Comparison of ENCODE assay signal across 15 cellular contexts in genomic region chr7:104950754-104951153, GRCh38.
DNase-seq lines count a peak whose midpoint lies in the region; ATAC-seq and TF ChIP-seq lines count a peak whose summit lies in the region.
"Had no signal": no experiment of that assay in that cellular context is flagged by ENCODE, and none has a peak within 500 bp of the region (broad histone marks: within the 10 kb centered on the region; RNA-seq: fewer than 3 reads in every experiment).

No MANE protein-coding gene starts in this region.

- CTCF ChIA-PET in activated B cell treated with CpG ODN at 0.5 μM for 24 hours (lab: Charles Lee): interaction anchor here (1.8 kb wide), 1 partner anchor 31 kb away, joined by 8 read pairs; no protein-coding TSS in a partner anchor

- H3K79me2 ChIP-seq in ACC112 (ENCODE audit: control insufficient read depth, insufficient read depth, low read length, unreplicated experiment): no peaks in the 10 kb centered on the region

- H3K4me3 ChIP-seq in ACC112 (ENCODE audit: low read depth, low read length) (0 out of 2 replicates have a peak overlapping the region, but pooled peaks have one; percentile 8), fibroblast of villous mesenchyme (ENCODE audit: low read depth, low read length) (no peak overlapping the region), rectal smooth muscle tissue (ENCODE audit: low read length) (no peak overlapping the region)

- no peak for ATAC-seq in activated B cell treated with CpG ODN at 0.5 μM for 24 hours (ENCODE audit: low read depth)
- ATAC-seq in GM21367 (IDR thresholded peaks at IDR 0.05; ENCODE audit: unreplicated experiment): no peak
- no peak for ATAC-seq in GM21360 (IDR thresholded peaks at IDR 0.05; ENCODE audit: unreplicated experiment)
- no peak for ATAC-seq in activated T-helper 17 cell treated with anti-CD3 and anti-CD28 coated beads, Interleukin-2, amount 50 U/mL, for 72 hours (replicated peaks)
- no peak for ATAC-seq in GM21390 (IDR thresholded peaks at IDR 0.05; ENCODE audit: unreplicated experiment)
- ATAC-seq: activated CD8-positive, alpha-beta T cell treated with anti-CD3 and anti-CD28 coated beads, Interleukin-2, amount 10 ng/mL, durations not matched to agents 7 days and 5 days had no signal

- H3K27me3 ChIP-seq in ACC112 (ENCODE audit: insufficient read depth, low read length): no peaks in the 10 kb centered on the region
- no peaks in the 10 kb centered on the region for H3K27me3 ChIP-seq in rectal smooth muscle tissue (ENCODE audit: control insufficient read depth, insufficient read depth, low read length)

- H3K4me3 Mint-ChIP-seq in activated B cell treated with CpG ODN at 0.5 μM for 24 hours: peak overlapping the region; percentile 30
- H3K4me3 Mint-ChIP-seq in activated T-helper 17 cell treated with anti-CD3 and anti-CD28 coated beads, Interleukin-2, amount 50 U/mL, for 72 hours: no peak overlapping the region
- H3K4me3 Mint-ChIP-seq: activated CD8-positive, alpha-beta T cell treated with anti-CD3 and anti-CD28 coated beads, Interleukin-2, amount 10 ng/mL, durations not matched to agents 7 days and 5 days; activated naive CD4-positive, alpha-beta T cell treated with anti-CD3 and anti-CD28 coated beads for 36 hours; endodermal cell; naive thymus-derived CD4-positive, alpha-beta T cell had no signal

- no peaks in the 10 kb centered on the region for H3K27me3 Mint-ChIP-seq in activated B cell treated with CpG ODN at 0.5 μM for 24 hours
- H3K27me3 Mint-ChIP-seq in activated T-helper 17 cell treated with anti-CD3 and anti-CD28 coated beads, Interleukin-2, amount 50 U/mL, for 72 hours: no peaks in the 10 kb centered on the region
- H3K27me3 Mint-ChIP-seq: naive thymus-derived CD4-positive, alpha-beta T cell had no signal

- peak overlapping the region; percentile 83 for H3K27ac ChIP-seq in ACC112 (ENCODE audit: low read depth, low read length)
- H3K27ac ChIP-seq in rectal smooth muscle tissue (ENCODE audit: low read depth, low read length): peak overlapping the region; percentile 6

- H3K4me1 Mint-ChIP-seq in activated B cell treated with CpG ODN at 0.5 μM for 24 hours: peaks cover 64% of the 10 kb centered on the region
- peaks cover 11% of the 10 kb centered on the region for H3K4me1 Mint-ChIP-seq in activated T-helper 17 cell treated with anti-CD3 and anti-CD28 coated beads, Interleukin-2, amount 50 U/mL, for 72 hours
- H3K4me1 Mint-ChIP-seq: endodermal cell had no signal

- no peak overlapping the region for H3K27ac Mint-ChIP-seq in activated B cell treated with CpG ODN at 0.5 μM for 24 hours
- no peak overlapping the region for H3K27ac Mint-ChIP-seq in activated T-helper 17 cell treated with anti-CD3 and anti-CD28 coated beads, Interleukin-2, amount 50 U/mL, for 72 hours
- H3K27ac Mint-ChIP-seq: activated naive CD4-positive, alpha-beta T cell treated with anti-CD3 and anti-CD28 coated beads for 36 hours; endodermal cell had no signal

- no peaks in the 10 kb centered on the region for H3K9me3 Mint-ChIP-seq in activated B cell treated with CpG ODN at 0.5 μM for 24 hours
- no peaks in the 10 kb centered on the region for H3K9me3 Mint-ChIP-seq in activated T-helper 17 cell treated with anti-CD3 and anti-CD28 coated beads, Interleukin-2, amount 50 U/mL, for 72 hours
- H3K9me3 Mint-ChIP-seq: activated naive CD4-positive, alpha-beta T cell treated with anti-CD3 and anti-CD28 coated beads for 36 hours; endodermal cell; naive thymus-derived CD4-positive, alpha-beta T cell had no signal

- H3K36me3 ChIP-seq in ACC112 (ENCODE audit: insufficient read depth, low read length): peaks cover 3% of the 10 kb centered on the region; the same call in 1 of the 2 replicates
- no peaks in the 10 kb centered on the region for H3K36me3 ChIP-seq in rectal smooth muscle tissue (ENCODE audit: control insufficient read depth, insufficient read depth, low read length)

- no peak for DNase-seq in activated B cell treated with CpG ODN at 0.5 μM for 24 hours
- DNase-seq in fibroblast of villous mesenchyme (ENCODE audit: low read depth): peak; percentile 40
- DNase-seq: activated CD8-positive, alpha-beta T cell treated with anti-CD3 and anti-CD28 coated beads, Interleukin-2, amount 10 ng/mL, durations not matched to agents 7 days and 5 days; activated naive CD4-positive, alpha-beta T cell treated with anti-CD3 and anti-CD28 coated beads for 36 hours; caudate nucleus; endodermal cell; naive thymus-derived CD4-positive, alpha-beta T cell; NCI-H1105; stimulated activated CD4-positive, alpha-beta T cell treated with anti-CD3 and anti-CD28 coated beads, Interleukin-4, amount 100 ng/mL, for 4 hours had no signal

- no peak overlapping the region for H3K9ac ChIP-seq in rectal smooth muscle tissue (ENCODE audit: low read length)

- intact Hi-C loops in activated B cell treated with CpG ODN at 0.5 μM for 24 hours (cut with micrococcal nuclease): no loop called here

- peaks cover 34% of the 10 kb centered on the region for H3K36me3 Mint-ChIP-seq in activated B cell treated with CpG ODN at 0.5 μM for 24 hours (ENCODE audit: low read depth)
- peaks cover 62% of the 10 kb centered on the region for H3K36me3 Mint-ChIP-seq in activated T-helper 17 cell treated with anti-CD3 and anti-CD28 coated beads, Interleukin-2, amount 50 U/mL, for 72 hours (ENCODE audit: low read depth)

- H2AFZ ChIP-seq in ACC112 (ENCODE audit: low read length, unreplicated experiment): peak overlapping the region; percentile 26

- TF ChIP-seq CTCF in activated B cell treated with CpG ODN at 0.5 μM for 24 hours (IDR thresholded peaks at IDR 0.05): no peak
- TF ChIP-seq CTCF in fibroblast of villous mesenchyme (IDR thresholded peaks at IDR 0.05; ENCODE audit: insufficient read depth, low read depth, low read length): no peak

- H3K4me1 ChIP-seq in ACC112 (ENCODE audit: control insufficient read depth, insufficient read depth, low read length, unreplicated experiment): peaks cover 31% of the 10 kb centered on the region
- H3K4me1 ChIP-seq in rectal smooth muscle tissue (ENCODE audit: control insufficient read depth, insufficient read depth, low read length): no peaks in the 10 kb centered on the region

- POLR2A ChIA-PET in activated B cell treated with CpG ODN at 0.5 μM for 24 hours (lab: Charles Lee): interaction anchor here (0.6 to 1.5 kb wide), 3 partner anchors 10 to 530 kb away, joined by 3 to 5 read pairs (median 4); no protein-coding TSS in a partner anchor
